Comparison of ENCODE assay signal across 2 cellular contexts in genomic region chr18:59681521-59682004, GRCh38.
TF ChIP-seq lines count a peak whose summit lies in the region.

No MANE protein-coding gene starts in this region.

TF ChIP-seq in IMR-90, 13 proteins besides CTCF, POLR2A, EP300 and RAD21:
- TF ChIP-seq CHD1 (IDR thresholded peaks at IDR 0.05; ENCODE audit: low read depth, low read length) (no peak), NFE2L2 (IDR thresholded peaks at IDR 0.05; ENCODE audit: low read depth, low read length) (no peak), MAFK (IDR thresholded peaks at IDR 0.05; ENCODE audit: low read depth, low read length) (no peak)

TF ChIP-seq in WTC11, 78 proteins besides CTCF, POLR2A, EP300 and RAD21:
- no peak for TF ChIP-seq NR1H2 (CRISPR knock-in tag; IDR thresholded peaks at IDR 0.05)
- TF ChIP-seq, protein P1, sequence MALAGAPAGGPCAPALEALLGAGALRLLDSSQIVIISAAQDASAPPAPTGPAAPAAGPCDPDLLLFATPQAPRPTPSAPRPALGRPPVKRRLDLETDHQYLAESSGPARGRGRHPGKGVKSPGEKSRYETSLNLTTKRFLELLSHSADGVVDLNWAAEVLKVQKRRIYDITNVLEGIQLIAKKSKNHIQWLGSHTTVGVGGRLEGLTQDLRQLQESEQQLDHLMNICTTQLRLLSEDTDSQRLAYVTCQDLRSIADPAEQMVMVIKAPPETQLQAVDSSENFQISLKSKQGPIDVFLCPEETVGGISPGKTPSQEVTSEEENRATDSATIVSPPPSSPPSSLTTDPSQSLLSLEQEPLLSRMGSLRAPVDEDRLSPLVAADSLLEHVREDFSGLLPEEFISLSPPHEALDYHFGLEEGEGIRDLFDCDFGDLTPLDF (CRISPR knock-in tag; IDR thresholded peaks at IDR 0.05) = no peak
- TF ChIP-seq PREB (CRISPR knock-in tag; IDR thresholded peaks at IDR 0.05; ENCODE audit: borderline replicate concordance) = no peak
- no peak for TF ChIP-seq ZBTB21 (CRISPR knock-in tag; IDR thresholded peaks at IDR 0.05; ENCODE audit: borderline replicate concordance)
- TF ChIP-seq NR2C2 (CRISPR knock-in tag; IDR thresholded peaks at IDR 0.05) = no peak
- TF ChIP-seq, protein P2, sequence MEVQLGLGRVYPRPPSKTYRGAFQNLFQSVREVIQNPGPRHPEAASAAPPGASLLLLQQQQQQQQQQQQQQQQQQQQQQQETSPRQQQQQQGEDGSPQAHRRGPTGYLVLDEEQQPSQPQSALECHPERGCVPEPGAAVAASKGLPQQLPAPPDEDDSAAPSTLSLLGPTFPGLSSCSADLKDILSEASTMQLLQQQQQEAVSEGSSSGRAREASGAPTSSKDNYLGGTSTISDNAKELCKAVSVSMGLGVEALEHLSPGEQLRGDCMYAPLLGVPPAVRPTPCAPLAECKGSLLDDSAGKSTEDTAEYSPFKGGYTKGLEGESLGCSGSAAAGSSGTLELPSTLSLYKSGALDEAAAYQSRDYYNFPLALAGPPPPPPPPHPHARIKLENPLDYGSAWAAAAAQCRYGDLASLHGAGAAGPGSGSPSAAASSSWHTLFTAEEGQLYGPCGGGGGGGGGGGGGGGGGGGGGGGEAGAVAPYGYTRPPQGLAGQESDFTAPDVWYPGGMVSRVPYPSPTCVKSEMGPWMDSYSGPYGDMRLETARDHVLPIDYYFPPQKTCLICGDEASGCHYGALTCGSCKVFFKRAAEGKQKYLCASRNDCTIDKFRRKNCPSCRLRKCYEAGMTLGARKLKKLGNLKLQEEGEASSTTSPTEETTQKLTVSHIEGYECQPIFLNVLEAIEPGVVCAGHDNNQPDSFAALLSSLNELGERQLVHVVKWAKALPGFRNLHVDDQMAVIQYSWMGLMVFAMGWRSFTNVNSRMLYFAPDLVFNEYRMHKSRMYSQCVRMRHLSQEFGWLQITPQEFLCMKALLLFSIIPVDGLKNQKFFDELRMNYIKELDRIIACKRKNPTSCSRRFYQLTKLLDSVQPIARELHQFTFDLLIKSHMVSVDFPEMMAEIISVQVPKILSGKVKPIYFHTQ (CRISPR knock-in tag; IDR thresholded peaks at IDR 0.05) = no peak
- no peak for TF ChIP-seq GTF2I (CRISPR knock-in tag; conservative IDR thresholded peaks at IDR 0.05)
- no peak for TF ChIP-seq GABPB1 (CRISPR knock-in tag; IDR thresholded peaks at IDR 0.05)
- no peak for TF ChIP-seq TCF7 (CRISPR knock-in tag; IDR thresholded peaks at IDR 0.05; ENCODE audit: low read depth)
- TF ChIP-seq, protein P3, sequence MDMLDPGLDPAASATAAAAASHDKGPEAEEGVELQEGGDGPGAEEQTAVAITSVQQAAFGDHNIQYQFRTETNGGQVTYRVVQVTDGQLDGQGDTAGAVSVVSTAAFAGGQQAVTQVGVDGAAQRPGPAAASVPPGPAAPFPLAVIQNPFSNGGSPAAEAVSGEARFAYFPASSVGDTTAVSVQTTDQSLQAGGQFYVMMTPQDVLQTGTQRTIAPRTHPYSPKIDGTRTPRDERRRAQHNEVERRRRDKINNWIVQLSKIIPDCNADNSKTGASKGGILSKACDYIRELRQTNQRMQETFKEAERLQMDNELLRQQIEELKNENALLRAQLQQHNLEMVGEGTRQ (CRISPR knock-in tag; IDR thresholded peaks at IDR 0.05) = no peak
- no peak for TF ChIP-seq EMX1 (CRISPR knock-in tag; IDR thresholded peaks at IDR 0.05)
- TF ChIP-seq ZNF281 (CRISPR knock-in tag; IDR thresholded peaks at IDR 0.05) = no peak
- no peak for TF ChIP-seq ZNF396 (CRISPR knock-in tag; IDR thresholded peaks at IDR 0.05; ENCODE audit: borderline replicate concordance)
- no peak for TF ChIP-seq JUN (CRISPR knock-in tag; IDR thresholded peaks at IDR 0.05)
- TF ChIP-seq ATF1 (CRISPR knock-in tag; IDR thresholded peaks at IDR 0.05) = no peak
- no peak for TF ChIP-seq IRF1 (CRISPR knock-in tag; IDR thresholded peaks at IDR 0.05)
- no peak for TF ChIP-seq CREM (CRISPR knock-in tag; IDR thresholded peaks at IDR 0.05)
